1 cellular context compared by ENCODE assay signal in the genomic region with DNA sequence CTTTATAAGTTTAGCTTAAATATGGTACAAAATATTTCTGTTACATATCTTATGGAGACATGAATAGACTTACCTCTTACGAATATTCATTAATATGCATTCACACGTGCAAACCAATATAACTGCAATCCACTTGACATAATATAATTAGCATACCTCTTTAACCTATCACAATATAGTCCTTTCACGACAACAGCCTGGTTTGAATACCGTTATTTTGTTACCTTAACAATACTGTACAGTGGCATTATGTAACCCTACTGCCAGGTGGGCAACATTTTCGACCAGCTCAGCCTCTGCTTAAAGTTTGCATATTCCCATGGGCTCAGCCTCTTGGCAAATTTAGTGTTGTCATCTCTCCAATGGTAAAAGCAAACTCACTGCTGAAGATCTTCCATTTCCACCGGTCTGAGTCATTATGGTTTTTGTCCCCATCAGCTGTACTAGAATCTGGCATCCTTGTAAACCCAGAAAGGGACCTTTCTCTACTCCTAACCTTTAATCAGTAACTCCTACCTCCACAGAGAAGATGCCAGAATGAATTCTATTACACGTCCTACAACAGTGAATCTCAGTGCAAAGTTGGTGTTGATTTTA.
TF ChIP-seq lines count a peak whose summit lies in the region.

No MANE protein-coding gene starts in this region.

TF ChIP-seq in HepG2, 621 proteins besides CTCF, POLR2A, EP300 and RAD21 (continued from another document):
- TF ChIP-seq, protein P1, sequence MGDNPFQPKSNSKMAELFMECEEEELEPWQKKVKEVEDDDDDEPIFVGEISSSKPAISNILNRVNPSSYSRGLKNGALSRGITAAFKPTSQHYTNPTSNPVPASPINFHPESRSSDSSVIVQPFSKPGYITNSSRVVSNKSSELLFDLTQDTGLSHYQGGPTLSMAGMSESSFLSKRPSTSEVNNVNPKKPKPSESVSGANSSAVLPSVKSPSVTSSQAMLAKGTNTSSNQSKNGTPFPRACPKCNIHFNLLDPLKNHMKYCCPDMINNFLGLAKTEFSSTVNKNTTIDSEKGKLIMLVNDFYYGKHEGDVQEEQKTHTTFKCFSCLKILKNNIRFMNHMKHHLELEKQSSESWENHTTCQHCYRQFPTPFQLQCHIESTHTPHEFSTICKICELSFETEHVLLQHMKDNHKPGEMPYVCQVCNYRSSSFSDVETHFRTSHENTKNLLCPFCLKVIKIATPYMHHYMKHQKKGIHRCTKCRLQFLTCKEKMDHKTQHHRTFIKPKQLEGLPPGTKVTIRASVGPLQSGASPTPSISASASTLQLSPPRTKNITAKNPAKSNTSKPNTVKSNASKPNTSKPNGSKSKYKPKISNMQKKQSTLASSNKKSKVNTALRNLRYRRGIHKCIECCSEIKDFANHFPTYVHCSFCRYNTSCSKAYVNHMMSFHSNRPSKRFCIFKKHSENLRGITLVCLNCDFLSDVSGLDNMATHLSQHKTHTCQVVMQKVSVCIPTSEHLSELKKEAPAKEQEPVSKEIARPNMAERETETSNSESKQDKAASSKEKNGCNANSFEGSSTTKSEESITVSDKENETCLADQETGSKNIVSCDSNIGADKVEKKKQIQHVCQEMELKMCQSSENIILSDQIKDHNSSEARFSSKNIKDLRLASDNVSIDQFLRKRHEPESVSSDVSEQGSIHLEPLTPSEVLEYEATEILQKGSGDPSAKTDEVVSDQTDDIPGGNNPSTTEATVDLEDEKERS (CRISPR knock-in tag; IDR thresholded peaks at IDR 0.05) = no peak
- no peak for TF ChIP-seq AHR (CRISPR knock-in tag; IDR thresholded peaks at IDR 0.05)
- TF ChIP-seq ELF1 (CRISPR knock-in tag; IDR thresholded peaks at IDR 0.05) = no peak
- TF ChIP-seq STAG1 (CRISPR knock-in tag; IDR thresholded peaks at IDR 0.05) = no peak
- TF ChIP-seq ZBTB20 (CRISPR knock-in tag; IDR thresholded peaks at IDR 0.05; ENCODE audit: borderline replicate concordance, low read depth) = no peak
- TF ChIP-seq, protein P2, sequence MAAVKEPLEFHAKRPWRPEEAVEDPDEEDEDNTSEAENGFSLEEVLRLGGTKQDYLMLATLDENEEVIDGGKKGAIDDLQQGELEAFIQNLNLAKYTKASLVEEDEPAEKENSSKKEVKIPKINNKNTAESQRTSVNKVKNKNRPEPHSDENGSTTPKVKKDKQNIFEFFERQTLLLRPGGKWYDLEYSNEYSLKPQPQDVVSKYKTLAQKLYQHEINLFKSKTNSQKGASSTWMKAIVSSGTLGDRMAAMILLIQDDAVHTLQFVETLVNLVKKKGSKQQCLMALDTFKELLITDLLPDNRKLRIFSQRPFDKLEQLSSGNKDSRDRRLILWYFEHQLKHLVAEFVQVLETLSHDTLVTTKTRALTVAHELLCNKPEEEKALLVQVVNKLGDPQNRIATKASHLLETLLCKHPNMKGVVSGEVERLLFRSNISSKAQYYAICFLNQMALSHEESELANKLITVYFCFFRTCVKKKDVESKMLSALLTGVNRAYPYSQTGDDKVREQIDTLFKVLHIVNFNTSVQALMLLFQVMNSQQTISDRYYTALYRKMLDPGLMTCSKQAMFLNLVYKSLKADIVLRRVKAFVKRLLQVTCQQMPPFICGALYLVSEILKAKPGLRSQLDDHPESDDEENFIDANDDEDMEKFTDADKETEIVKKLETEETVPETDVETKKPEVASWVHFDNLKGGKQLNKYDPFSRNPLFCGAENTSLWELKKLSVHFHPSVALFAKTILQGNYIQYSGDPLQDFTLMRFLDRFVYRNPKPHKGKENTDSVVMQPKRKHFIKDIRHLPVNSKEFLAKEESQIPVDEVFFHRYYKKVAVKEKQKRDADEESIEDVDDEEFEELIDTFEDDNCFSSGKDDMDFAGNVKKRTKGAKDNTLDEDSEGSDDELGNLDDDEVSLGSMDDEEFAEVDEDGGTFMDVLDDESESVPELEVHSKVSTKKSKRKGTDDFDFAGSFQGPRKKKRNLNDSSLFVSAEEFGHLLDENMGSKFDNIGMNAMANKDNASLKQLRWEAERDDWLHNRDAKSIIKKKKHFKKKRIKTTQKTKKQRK (IDR thresholded peaks at IDR 0.05; ENCODE audit: low read length) = no peak
- TF ChIP-seq, protein P3, sequence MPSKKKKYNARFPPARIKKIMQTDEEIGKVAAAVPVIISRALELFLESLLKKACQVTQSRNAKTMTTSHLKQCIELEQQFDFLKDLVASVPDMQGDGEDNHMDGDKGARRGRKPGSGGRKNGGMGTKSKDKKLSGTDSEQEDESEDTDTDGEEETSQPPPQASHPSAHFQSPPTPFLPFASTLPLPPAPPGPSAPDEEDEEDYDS (CRISPR knock-in tag; IDR thresholded peaks at IDR 0.05) = no peak
- TF ChIP-seq, protein P4, sequence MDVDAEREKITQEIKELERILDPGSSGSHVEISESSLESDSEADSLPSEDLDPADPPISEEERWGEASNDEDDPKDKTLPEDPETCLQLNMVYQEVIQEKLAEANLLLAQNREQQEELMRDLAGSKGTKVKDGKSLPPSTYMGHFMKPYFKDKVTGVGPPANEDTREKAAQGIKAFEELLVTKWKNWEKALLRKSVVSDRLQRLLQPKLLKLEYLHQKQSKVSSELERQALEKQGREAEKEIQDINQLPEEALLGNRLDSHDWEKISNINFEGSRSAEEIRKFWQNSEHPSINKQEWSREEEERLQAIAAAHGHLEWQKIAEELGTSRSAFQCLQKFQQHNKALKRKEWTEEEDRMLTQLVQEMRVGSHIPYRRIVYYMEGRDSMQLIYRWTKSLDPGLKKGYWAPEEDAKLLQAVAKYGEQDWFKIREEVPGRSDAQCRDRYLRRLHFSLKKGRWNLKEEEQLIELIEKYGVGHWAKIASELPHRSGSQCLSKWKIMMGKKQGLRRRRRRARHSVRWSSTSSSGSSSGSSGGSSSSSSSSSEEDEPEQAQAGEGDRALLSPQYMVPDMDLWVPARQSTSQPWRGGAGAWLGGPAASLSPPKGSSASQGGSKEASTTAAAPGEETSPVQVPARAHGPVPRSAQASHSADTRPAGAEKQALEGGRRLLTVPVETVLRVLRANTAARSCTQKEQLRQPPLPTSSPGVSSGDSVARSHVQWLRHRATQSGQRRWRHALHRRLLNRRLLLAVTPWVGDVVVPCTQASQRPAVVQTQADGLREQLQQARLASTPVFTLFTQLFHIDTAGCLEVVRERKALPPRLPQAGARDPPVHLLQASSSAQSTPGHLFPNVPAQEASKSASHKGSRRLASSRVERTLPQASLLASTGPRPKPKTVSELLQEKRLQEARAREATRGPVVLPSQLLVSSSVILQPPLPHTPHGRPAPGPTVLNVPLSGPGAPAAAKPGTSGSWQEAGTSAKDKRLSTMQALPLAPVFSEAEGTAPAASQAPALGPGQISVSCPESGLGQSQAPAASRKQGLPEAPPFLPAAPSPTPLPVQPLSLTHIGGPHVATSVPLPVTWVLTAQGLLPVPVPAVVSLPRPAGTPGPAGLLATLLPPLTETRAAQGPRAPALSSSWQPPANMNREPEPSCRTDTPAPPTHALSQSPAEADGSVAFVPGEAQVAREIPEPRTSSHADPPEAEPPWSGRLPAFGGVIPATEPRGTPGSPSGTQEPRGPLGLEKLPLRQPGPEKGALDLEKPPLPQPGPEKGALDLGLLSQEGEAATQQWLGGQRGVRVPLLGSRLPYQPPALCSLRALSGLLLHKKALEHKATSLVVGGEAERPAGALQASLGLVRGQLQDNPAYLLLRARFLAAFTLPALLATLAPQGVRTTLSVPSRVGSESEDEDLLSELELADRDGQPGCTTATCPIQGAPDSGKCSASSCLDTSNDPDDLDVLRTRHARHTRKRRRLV (CRISPR knock-in tag; IDR thresholded peaks at IDR 0.05) = no peak
TF ChIP-seq in HepG2: peak in this region for 0.
